ENCODE assay signal across 8 cellular contexts in the genomic region with DNA sequence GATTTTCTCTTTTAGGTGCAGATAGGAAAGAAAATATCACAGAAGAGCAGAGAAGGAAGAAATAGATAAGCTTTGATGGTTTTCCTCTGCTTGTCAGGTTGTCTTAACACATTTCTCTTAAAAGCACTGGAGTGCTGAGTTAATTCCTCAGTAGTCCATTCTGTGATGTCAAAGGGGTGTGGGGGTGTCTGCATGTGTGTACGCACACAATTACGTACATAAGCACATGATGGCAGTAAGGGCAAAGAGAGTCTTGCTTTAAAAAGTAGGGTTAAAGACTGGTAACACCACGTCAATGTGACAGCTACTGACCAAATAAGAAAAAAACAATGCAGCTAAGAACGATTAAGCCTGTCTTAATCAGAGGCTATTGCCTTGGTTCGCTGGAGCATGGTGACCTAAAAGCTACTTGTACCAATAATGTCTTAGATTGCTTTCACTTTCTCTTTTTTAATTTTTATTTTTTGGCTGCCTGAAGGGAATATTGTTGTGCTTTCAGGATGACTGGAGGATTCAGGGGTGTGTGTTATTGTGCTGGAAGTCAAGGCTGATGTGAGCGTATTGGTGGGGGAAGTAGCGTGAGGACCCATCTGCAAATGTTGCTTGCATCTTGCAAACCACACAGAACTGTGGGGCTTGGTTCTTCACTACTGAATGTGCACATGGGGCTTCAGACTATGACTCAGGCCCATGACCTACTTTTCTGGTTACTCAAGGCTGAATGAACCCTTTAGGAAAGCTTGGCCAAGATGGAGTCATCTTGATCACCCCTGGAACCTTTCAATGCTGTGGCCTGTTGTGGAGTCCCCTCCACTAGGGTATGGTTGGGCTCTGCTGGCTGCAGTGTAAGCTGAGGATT.
DNase-seq lines count a peak whose midpoint lies in the region; ATAC-seq and TF ChIP-seq lines count a peak whose summit lies in the region.

No MANE protein-coding gene starts in this region.

- no peak for TF ChIP-seq CTCF in dorsolateral prefrontal cortex (IDR thresholded peaks at IDR 0.05 in 54 of 56, conservative IDR thresholded peaks at IDR 0.05 in 2 of 56; ENCODE audit: low read depth in 1 of 56, partially characterized antibody in 56 of 56)
- TF ChIP-seq CTCF in upper lobe of right lung (IDR thresholded peaks at IDR 0.05), result no peak
- no peak for TF ChIP-seq CTCF in colonic mucosa (IDR thresholded peaks at IDR 0.05)

- H3K27me3 ChIP-seq in dorsolateral prefrontal cortex (no peaks in the 10 kb centered on the region), upper lobe of right lung (no peaks in the 10 kb centered on the region), colonic mucosa (no peaks in the 10 kb centered on the region)

- H3K27ac ChIP-seq in dorsolateral prefrontal cortex (peak overlapping the region in 41 of 59 donors; percentile 1 to 78 (median 44)), upper lobe of right lung (no peak overlapping the region), colonic mucosa (no peak overlapping the region)

- H3K4me3 ChIP-seq in dorsolateral prefrontal cortex (peak overlapping the region in 43 of 59 donors; percentile 1 to 52 (median 26)), upper lobe of right lung (no peak overlapping the region), colonic mucosa (no peak overlapping the region)

- H3K36me3 ChIP-seq in upper lobe of right lung (no peaks in the 10 kb centered on the region), colonic mucosa (no peaks in the 10 kb centered on the region)

- H3K4me1 ChIP-seq in upper lobe of right lung (no peaks in the 10 kb centered on the region), colonic mucosa (no peaks in the 10 kb centered on the region)

- intact Hi-C loops in dorsolateral prefrontal cortex (cut with DNase I), result no loop called here
- intact Hi-C loops in upper lobe of right lung (cut with DNase I), result no loop called here
- intact Hi-C loops in colonic mucosa (cut with DNase I), result no loop called here

- H3K9ac ChIP-seq in colonic mucosa (ENCODE audit: low read depth in 2 of 2, low read length in 2 of 2), result no peak overlapping the region

- H3K9me3 ChIP-seq in upper lobe of right lung, result no peaks in the 10 kb centered on the region
- H3K9me3 ChIP-seq in colonic mucosa, result no peaks in the 10 kb centered on the region

- peak; percentile 65 for ATAC-seq in HG03342 (IDR thresholded peaks at IDR 0.05; ENCODE audit: unreplicated experiment)
- ATAC-seq in upper lobe of right lung, result no peak

- DNase-seq in ELR (ENCODE audit: low read depth) (peak; percentile 62), dorsolateral prefrontal cortex (peak in 1 of 10 donors; percentile 36), renal cortical epithelial cell (ENCODE audit: low read depth) (peak; percentile 92), epidermal melanocyte (ENCODE audit: insufficient read length, low spot score) (no peak), upper lobe of right lung (no peak), NCI-H1105 treated with DMSO at 0.1 percent for 48 hours (lab: John Stamatoyannopoulos, UW) (no peak), colonic mucosa (no peak)

Comparison
In these comparisons a context has a peak if more than half of its experiments do, and no peak if none do; other contexts are left out.
1. DNase-seq: peak in ELR (single experiment) and renal cortical epithelial cell (single experiment); none in epidermal melanocyte (single experiment), upper lobe of right lung (single experiment), NCI-H1105 treated with DMSO at 0.1 percent for 48 hours (single experiment) and colonic mucosa (single experiment).
2. H3K27ac ChIP-seq: peak in dorsolateral prefrontal cortex (41 of 59); none in upper lobe of right lung (single experiment) and colonic mucosa (single experiment).
3. H3K4me3 ChIP-seq: peak in dorsolateral prefrontal cortex (43 of 59); none in upper lobe of right lung (single experiment) and colonic mucosa (single experiment).